9 cellular contexts compared by ENCODE assay signal in the genomic region with DNA sequence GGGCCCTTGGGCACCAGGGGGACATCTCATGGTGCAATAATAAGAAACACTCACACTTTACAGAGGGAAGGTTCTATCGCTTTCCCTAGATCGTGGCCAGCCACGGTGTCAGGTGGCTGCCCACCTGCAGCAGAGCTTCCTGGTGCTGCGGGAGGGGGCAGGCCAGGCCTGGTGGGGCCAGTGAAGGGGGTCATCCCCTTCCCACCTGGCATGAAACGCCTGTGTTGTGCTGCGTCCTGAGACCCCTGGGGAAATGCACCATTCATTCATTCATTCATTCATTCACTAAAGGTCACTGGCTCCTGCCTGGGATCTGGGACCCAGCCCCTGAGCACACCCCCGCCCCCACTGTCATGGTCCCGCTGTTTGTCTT. TPM values are rescaled to one million over a fixed set of nuclear protein-coding genes. Genes with fewer than 3 reads are reported as not detected.
DNase-seq lines count a peak whose midpoint lies in the region; ATAC-seq and TF ChIP-seq lines count a peak whose summit lies in the region.
"Had no signal": no experiment of that assay in that cellular context is flagged by ENCODE, and none has a peak within 500 bp of the region (broad histone marks: within the 10 kb centered on the region; RNA-seq: fewer than 3 reads in every experiment).

No MANE protein-coding gene starts in this region.

- no peaks in the 10 kb centered on the region for H4K20me1 ChIP-seq in DOHH2 (ENCODE audit: control insufficient read depth, insufficient read depth, low read depth, low read length)

- H3K27me3 Mint-ChIP-seq in progenitor cell of endocrine pancreas: no peaks in the 10 kb centered on the region

- DNase-seq in RWPE1 (ENCODE audit: low spot score): no peak
- no peak for DNase-seq in esophagus squamous epithelium (lab: John Stamatoyannopoulos, UW)
- no peak for DNase-seq in progenitor cell of endocrine pancreas (ENCODE audit: low spot score, unreplicated experiment)
- no peak for DNase-seq in GDM1 (lab: John Stamatoyannopoulos, UW)
- no peak for DNase-seq in LoVo (ENCODE audit: low spot score)
- DNase-seq in ureter (ENCODE audit: low spot score): no peak
- DNase-seq: Karpas-422 had no signal

- no peaks in the 10 kb centered on the region for H3K9me3 Mint-ChIP-seq in progenitor cell of endocrine pancreas (ENCODE audit: low read depth)

- H3K4me2 ChIP-seq in DOHH2 (ENCODE audit: low read length): peak overlapping the region; percentile 52

- peak overlapping the region; percentile 25; the same call in 1 of the 2 replicates for H3K4me3 ChIP-seq in DOHH2 (ENCODE audit: low read length)
- peak overlapping the region; percentile 55 to 77 (median 66) for H3K4me3 ChIP-seq in esophagus squamous epithelium

- H3K27me3 ChIP-seq in DOHH2 (ENCODE audit: control insufficient read depth, low read length): peaks cover 52% of the 10 kb centered on the region
- peaks cover 0 to 9% (median 0%) of the 10 kb centered on the region in 4 donors for H3K27me3 ChIP-seq in esophagus squamous epithelium

- H3K9me3 ChIP-seq in DOHH2 (ENCODE audit: control insufficient read depth, insufficient read depth, low read length) (no peaks in the 10 kb centered on the region), esophagus squamous epithelium (no peaks in the 10 kb centered on the region)

- H3K27ac Mint-ChIP-seq in progenitor cell of endocrine pancreas: peak overlapping the region; percentile 56

- TF ChIP-seq POLR2A in esophagus squamous epithelium (IDR thresholded peaks at IDR 0.05): no peak

- peaks cover 1% of the 10 kb centered on the region for H3K36me3 Mint-ChIP-seq in progenitor cell of endocrine pancreas (ENCODE audit: insufficient read depth)

- no peaks in the 10 kb centered on the region for H3K9me2 ChIP-seq in DOHH2 (replicated peaks; ENCODE audit: control insufficient read depth, low read length)

- peaks cover 8% of the 10 kb centered on the region for H3K4me1 ChIP-seq in DOHH2 (ENCODE audit: control insufficient read depth, low read length)
- peaks cover 23 to 80% (median 25%) of the 10 kb centered on the region in 3 donors for H3K4me1 ChIP-seq in esophagus squamous epithelium

- POLR2A ChIA-PET in RWPE1 (lab: Yijun Ruan, JAX; ENCODE audit: low non-redundant PET): no interaction called here

- H3F3A ChIP-seq in DOHH2 (ENCODE audit: control insufficient read depth, insufficient read depth): no peaks in the 10 kb centered on the region

- intact Hi-C loops in esophagus squamous epithelium (cut with DNase I): loop anchor here (10.0 kb wide), 1 partner anchor 259 kb away; no protein-coding TSS in a partner anchor

- no peak for TF ChIP-seq CTCF in DOHH2 (IDR thresholded peaks at IDR 0.05; ENCODE audit: low read depth, low read length, poor library complexity, severe bottlenecking)
- TF ChIP-seq CTCF in RWPE1 (conservative IDR thresholded peaks at IDR 0.05; ENCODE audit: low read depth): no peak
- no peak for TF ChIP-seq CTCF in esophagus squamous epithelium (IDR thresholded peaks at IDR 0.05)
- no peak for TF ChIP-seq CTCF in progenitor cell of endocrine pancreas (IDR thresholded peaks at IDR 0.05; ENCODE audit: unreplicated experiment)

- no peaks in the 10 kb centered on the region for H3K36me3 ChIP-seq in DOHH2 (ENCODE audit: control insufficient read depth, low read length)
- peaks cover 0 to 23% (median 0%) of the 10 kb centered on the region in 3 donors for H3K36me3 ChIP-seq in esophagus squamous epithelium

- no peak for ATAC-seq in esophagus mucosa

- H3K79me2 ChIP-seq in DOHH2 (ENCODE audit: control insufficient read depth, low read length): no peaks in the 10 kb centered on the region

- H3K27ac ChIP-seq in DOHH2 (ENCODE audit: low read depth, low read length) (no peak overlapping the region), RWPE1 (peak overlapping the region; percentile 100), esophagus squamous epithelium (peak overlapping the region; percentile 84 to 93 (median 92))

- CTCF ChIA-PET in RWPE1 (lab: Yijun Ruan, JAX): interaction anchor here (0.9 to 1.3 kb wide), 2 partner anchors 11 to 206 kb away, joined by 3 to 5 read pairs; no protein-coding TSS in a partner anchor

- H3K4me3 Mint-ChIP-seq in progenitor cell of endocrine pancreas (ENCODE audit: low read depth): peak overlapping the region; percentile 77

- WGBS in esophagus squamous epithelium, 2 donors: no CpG with 5 or more reads among the region's 8 CpGs

- H3K4me1 Mint-ChIP-seq in progenitor cell of endocrine pancreas (ENCODE audit: low read depth): peaks cover 25% of the 10 kb centered on the region

RNA-seq across cellular contexts. Expression of gene RHOD, which starts 0.4 kb away (rescaled TPM):
- total RNA-seq in esophagus squamous epithelium (100 to 1,000 TPM; 122 to 219 (median 169) TPM), progenitor cell of endocrine pancreas (16.4 and 20.6 TPM in 2 replicates), ureter (15.2 TPM), esophagus mucosa (161 TPM)

RNA-seq across cellular contexts. Expression of gene SYT12, which starts 33.3 kb away (rescaled TPM):
- total RNA-seq in esophagus squamous epithelium: 1 to 10 TPM in 2 of 4 donors, under 1 TPM in 2; 0.76 to 1.7 (median 0.99) TPM
- 0.20 and 0.22 TPM in 2 replicates for total RNA-seq in progenitor cell of endocrine pancreas
- 4.8 TPM for total RNA-seq in ureter
- total RNA-seq in esophagus mucosa: 0.92 TPM
